Comparison of ENCODE assay signal across 8 cellular contexts in genomic region chr1:169367096-169367685, GRCh38. TPM values are rescaled to one million over a fixed set of nuclear protein-coding genes. Genes with fewer than 3 reads are reported as not detected.
DNase-seq lines count a peak whose midpoint lies in the region; ATAC-seq and TF ChIP-seq lines count a peak whose summit lies in the region.

No MANE protein-coding gene starts in this region.

- 9% methylated on average over 15 of the region's 15 CpGs for WGBS in liver

- CTCF ChIA-PET in activated CD8-positive, alpha-beta T cell treated with anti-CD3 and anti-CD28 coated beads, Interleukin-2, amount 10 ng/mL, durations not matched to agents 7 days and 5 days (lab: Charles Lee): interaction anchor here (1.2 to 1.6 kb wide), 4 partner anchors 18 to 1132 kb away, joined by 5 to 6 read pairs (median 6); no protein-coding TSS in a partner anchor
- CTCF ChIA-PET in activated CD8-positive, alpha-beta T cell treated with anti-CD3 and anti-CD28 coated beads for 36 hours (lab: Charles Lee): no interaction called here

- TF ChIP-seq POLR2A in vagina (IDR thresholded peaks at IDR 0.05): no peak

- H3K36me3 Mint-ChIP-seq in activated CD8-positive, alpha-beta T cell treated with anti-CD3 and anti-CD28 coated beads, Interleukin-2, amount 10 ng/mL, durations not matched to agents 7 days and 5 days (ENCODE audit: low read depth): peaks cover 24% of the 10 kb centered on the region
- H3K36me3 Mint-ChIP-seq in activated CD8-positive, alpha-beta T cell treated with anti-CD3 and anti-CD28 coated beads for 36 hours (ENCODE audit: low read depth): peaks cover 24% of the 10 kb centered on the region
- H3K36me3 Mint-ChIP-seq in activated T-helper 1 cell treated with anti-CD3 and anti-CD28 coated beads, Interleukin-12 subunit alpha, Interleukin-12 subunit beta, Interleukin-2, Interleukin-4 antibody, amounts not matched to agents 30 ng/mL and 10 ng/mL and 1 ng/mL, durations not matched to agents 14 hours and 24 hours and 36 hours (ENCODE audit: low read depth): peaks cover 19% of the 10 kb centered on the region

- peaks cover 8% of the 10 kb centered on the region for H3K9me3 Mint-ChIP-seq in activated CD8-positive, alpha-beta T cell treated with anti-CD3 and anti-CD28 coated beads, Interleukin-2, amount 10 ng/mL, durations not matched to agents 7 days and 5 days (ENCODE audit: insufficient read depth)
- no peaks in the 10 kb centered on the region for H3K9me3 Mint-ChIP-seq in activated CD8-positive, alpha-beta T cell treated with anti-CD3 and anti-CD28 coated beads for 36 hours
- peaks cover 10% of the 10 kb centered on the region for H3K9me3 Mint-ChIP-seq in activated T-helper 1 cell treated with anti-CD3 and anti-CD28 coated beads, Interleukin-12 subunit alpha, Interleukin-12 subunit beta, Interleukin-2, Interleukin-4 antibody, amounts not matched to agents 30 ng/mL and 10 ng/mL and 1 ng/mL, durations not matched to agents 14 hours and 24 hours and 36 hours

- ATAC-seq in activated CD8-positive, alpha-beta T cell treated with anti-CD3 and anti-CD28 coated beads, Interleukin-2, amount 10 ng/mL, durations not matched to agents 7 days and 5 days: peak; percentile 2
- no peak for ATAC-seq in activated CD8-positive, alpha-beta T cell treated with anti-CD3 and anti-CD28 coated beads for 36 hours
- no peak for ATAC-seq in GM21529 (IDR thresholded peaks at IDR 0.05; ENCODE audit: unreplicated experiment)

- H3K27me3 ChIP-seq in liver (ENCODE audit: control insufficient read depth in 4 of 4, insufficient read depth in 4 of 4, low read length in 3 of 4): no peaks in the 10 kb centered on the region
- H3K27me3 ChIP-seq in vagina: no peaks in the 10 kb centered on the region

- H3K9me3 ChIP-seq in liver (ENCODE audit: control insufficient read depth in 4 of 4, low read length in 3 of 4) (no peaks in the 10 kb centered on the region), vagina (no peaks in the 10 kb centered on the region)

- no peak overlapping the region for H3K27ac Mint-ChIP-seq in activated CD8-positive, alpha-beta T cell treated with anti-CD3 and anti-CD28 coated beads, Interleukin-2, amount 10 ng/mL, durations not matched to agents 7 days and 5 days
- H3K27ac Mint-ChIP-seq in activated CD8-positive, alpha-beta T cell treated with anti-CD3 and anti-CD28 coated beads for 36 hours: no peak overlapping the region
- H3K27ac Mint-ChIP-seq in activated T-helper 1 cell treated with anti-CD3 and anti-CD28 coated beads, Interleukin-12 subunit alpha, Interleukin-12 subunit beta, Interleukin-2, Interleukin-4 antibody, amounts not matched to agents 30 ng/mL and 10 ng/mL and 1 ng/mL, durations not matched to agents 14 hours and 24 hours and 36 hours: no peak overlapping the region

- no peak overlapping the region for H3K4me3 Mint-ChIP-seq in activated CD8-positive, alpha-beta T cell treated with anti-CD3 and anti-CD28 coated beads, Interleukin-2, amount 10 ng/mL, durations not matched to agents 7 days and 5 days
- no peak overlapping the region for H3K4me3 Mint-ChIP-seq in activated CD8-positive, alpha-beta T cell treated with anti-CD3 and anti-CD28 coated beads for 36 hours
- no peak overlapping the region for H3K4me3 Mint-ChIP-seq in activated T-helper 1 cell treated with anti-CD3 and anti-CD28 coated beads, Interleukin-12 subunit alpha, Interleukin-12 subunit beta, Interleukin-2, Interleukin-4 antibody, amounts not matched to agents 30 ng/mL and 10 ng/mL and 1 ng/mL, durations not matched to agents 14 hours and 24 hours and 36 hours

- H3K4me3 ChIP-seq in astrocyte of the spinal cord (ENCODE audit: low read depth, low read length) (peak overlapping the region; percentile 95), liver (ENCODE audit: low read depth in 1 of 3, low read length in 3 of 3) (peak overlapping the region; percentile 54 to 100 (median 85)), vagina (peak overlapping the region; percentile 80 to 88)

- no peak for DNase-seq in activated CD8-positive, alpha-beta T cell treated with anti-CD3 and anti-CD28 coated beads, Interleukin-2, amount 10 ng/mL, durations not matched to agents 7 days and 5 days
- no peak for DNase-seq in activated CD8-positive, alpha-beta T cell treated with anti-CD3 and anti-CD28 coated beads for 36 hours
- no peak for DNase-seq in astrocyte of the spinal cord (ENCODE audit: low read depth, low spot score)
- no peak for DNase-seq in vagina (ENCODE audit: extremely low spot score in 2 of 2)
- no peak for DNase-seq in activated T-helper 1 cell treated with anti-CD3 and anti-CD28 coated beads, Interleukin-12 subunit alpha, Interleukin-12 subunit beta, Interleukin-2, Interleukin-4 antibody, amounts not matched to agents 30 ng/mL and 10 ng/mL and 1 ng/mL, durations not matched to agents 14 hours and 24 hours and 36 hours (ENCODE audit: low spot score)
- DNase-seq in NCI-H1436 treated with DMSO at 0.1 percent for 48 hours (lab: John Stamatoyannopoulos, UW): no peak

- no peak for TF ChIP-seq CTCF in activated CD8-positive, alpha-beta T cell treated with anti-CD3 and anti-CD28 coated beads for 36 hours (IDR thresholded peaks at IDR 0.05)
- TF ChIP-seq CTCF in astrocyte of the spinal cord (IDR thresholded peaks at IDR 0.05; ENCODE audit: low read depth, low read length) (no peak), liver (IDR thresholded peaks at IDR 0.05; ENCODE audit: low read depth, low read length, missing input control) (no peak), vagina (IDR thresholded peaks at IDR 0.05) (no peak)

- H3K27ac ChIP-seq in liver (ENCODE audit: low read depth in 1 of 2, low read length in 2 of 2): peak overlapping the region; percentile 2 to 88
- peak overlapping the region; percentile 77 for H3K27ac ChIP-seq in vagina

- intact Hi-C loops in activated CD8-positive, alpha-beta T cell treated with anti-CD3 and anti-CD28 coated beads for 36 hours (cut with micrococcal nuclease): loop anchor here (5.0 to 10.0 kb wide), 4 partner anchors 120 to 1022 kb away; partner anchors contain the start of genes ATP1B1 and SLC19A2
- intact Hi-C loops in vagina (cut with DNase I): no loop called here
- intact Hi-C loops in activated T-helper 1 cell treated with anti-CD3 and anti-CD28 coated beads, Interleukin-12 subunit alpha, Interleukin-12 subunit beta, Interleukin-2, Interleukin-4 antibody, amounts not matched to agents 30 ng/mL and 10 ng/mL and 1 ng/mL, durations not matched to agents 14 hours and 24 hours and 36 hours (cut with micrococcal nuclease): loop anchor here (1.0 to 10.0 kb wide), 15 partner anchors 23 to 1431 kb away; partner anchors contain the start of genes ATP1B1, DCAF6, KIFAP3 and METTL18

- peaks cover 2 to 17% (median 12%) of the 10 kb centered on the region in 4 donors for H3K4me1 ChIP-seq in liver (ENCODE audit: control insufficient read depth in 4 of 4, insufficient read depth in 4 of 4, low read length in 3 of 4)
- H3K4me1 ChIP-seq in vagina: peaks cover 18% of the 10 kb centered on the region

- in situ Hi-C loops in astrocyte of the spinal cord (cut with HindIII; ENCODE audit: low sequenced_read_pairs): no loop called here

- H3K9ac ChIP-seq in liver (ENCODE audit: low read depth in 1 of 2, low read length in 2 of 2): peak overlapping the region; percentile 10 to 30

- no peaks in the 10 kb centered on the region for H3K27me3 Mint-ChIP-seq in activated CD8-positive, alpha-beta T cell treated with anti-CD3 and anti-CD28 coated beads, Interleukin-2, amount 10 ng/mL, durations not matched to agents 7 days and 5 days (ENCODE audit: low read depth)
- H3K27me3 Mint-ChIP-seq in activated CD8-positive, alpha-beta T cell treated with anti-CD3 and anti-CD28 coated beads for 36 hours: no peaks in the 10 kb centered on the region
- no peaks in the 10 kb centered on the region for H3K27me3 Mint-ChIP-seq in activated T-helper 1 cell treated with anti-CD3 and anti-CD28 coated beads, Interleukin-12 subunit alpha, Interleukin-12 subunit beta, Interleukin-2, Interleukin-4 antibody, amounts not matched to agents 30 ng/mL and 10 ng/mL and 1 ng/mL, durations not matched to agents 14 hours and 24 hours and 36 hours (ENCODE audit: insufficient read depth)

- TF ChIP-seq RAD21 in liver (IDR thresholded peaks at IDR 0.05): no peak

- H3K36me3 ChIP-seq in liver (ENCODE audit: control insufficient read depth in 4 of 4, insufficient read depth in 3 of 4, low read depth in 1 of 4, low read length in 3 of 4): peaks cover 0 to 8% (median 3%) of the 10 kb centered on the region in 4 donors
- peaks cover 0 to 6% of the 10 kb centered on the region in 2 donors for H3K36me3 ChIP-seq in vagina

- POLR2A ChIA-PET in activated CD8-positive, alpha-beta T cell treated with anti-CD3 and anti-CD28 coated beads, Interleukin-2, amount 10 ng/mL, durations not matched to agents 7 days and 5 days (lab: Charles Lee): interaction anchor here (1.0 to 1.8 kb wide), 6 partner anchors 16 to 812 kb away, joined by 3 to 8 read pairs (median 4); partner anchors contain the start of genes METTL18 and SCYL3
- POLR2A ChIA-PET in activated CD8-positive, alpha-beta T cell treated with anti-CD3 and anti-CD28 coated beads for 36 hours (lab: Charles Lee): interaction anchor here (1.3 to 1.4 kb wide), 2 partner anchors 53 to 60 kb away, joined by 3 to 4 read pairs; partner anchors contain the start of gene CCDC181

- peaks cover 43% of the 10 kb centered on the region for H3K4me1 Mint-ChIP-seq in activated CD8-positive, alpha-beta T cell treated with anti-CD3 and anti-CD28 coated beads, Interleukin-2, amount 10 ng/mL, durations not matched to agents 7 days and 5 days (ENCODE audit: low read depth)
- H3K4me1 Mint-ChIP-seq in activated CD8-positive, alpha-beta T cell treated with anti-CD3 and anti-CD28 coated beads for 36 hours (ENCODE audit: low read depth): peaks cover 43% of the 10 kb centered on the region
- H3K4me1 Mint-ChIP-seq in activated T-helper 1 cell treated with anti-CD3 and anti-CD28 coated beads, Interleukin-12 subunit alpha, Interleukin-12 subunit beta, Interleukin-2, Interleukin-4 antibody, amounts not matched to agents 30 ng/mL and 10 ng/mL and 1 ng/mL, durations not matched to agents 14 hours and 24 hours and 36 hours (ENCODE audit: low read depth): peaks cover 39% of the 10 kb centered on the region

RNA-seq across cellular contexts. Expression of gene NME7, which starts 0.4 kb away (rescaled TPM):
- total RNA-seq in activated CD8-positive, alpha-beta T cell treated with anti-CD3 and anti-CD28 coated beads, Interleukin-2, amount 10 ng/mL, durations not matched to agents 7 days and 5 days: 10 to 100 TPM; 20.9 to 23.2 TPM
- 10 to 100 TPM; 15.3 to 17.4 TPM for total RNA-seq in activated CD8-positive, alpha-beta T cell treated with anti-CD3 and anti-CD28 coated beads for 36 hours
- total RNA-seq in liver (1 to 10 TPM; 7.8 to 8.6 TPM), vagina (23.6 TPM)
- 10 to 100 TPM; 10.2 to 26.5 TPM for polyA plus RNA-seq in liver
- 13.9 and 25.8 TPM in 2 replicates for total RNA-seq in activated T-helper 1 cell treated with anti-CD3 and anti-CD28 coated beads, Interleukin-12 subunit alpha, Interleukin-12 subunit beta, Interleukin-2, Interleukin-4 antibody, amounts not matched to agents 30 ng/mL and 10 ng/mL and 1 ng/mL, durations not matched to agents 14 hours and 24 hours and 36 hours

RNA-seq across cellular contexts. Expression of gene BLZF1, which starts 0.8 kb away (rescaled TPM):
- 10 to 100 TPM; 33.9 to 34.1 TPM for total RNA-seq in activated CD8-positive, alpha-beta T cell treated with anti-CD3 and anti-CD28 coated beads, Interleukin-2, amount 10 ng/mL, durations not matched to agents 7 days and 5 days
- 10 to 100 TPM in 1 of 2 experiments, 1 to 10 TPM in 1; 9.8 to 10.1 TPM for total RNA-seq in activated CD8-positive, alpha-beta T cell treated with anti-CD3 and anti-CD28 coated beads for 36 hours
- total RNA-seq in liver (10 to 100 TPM; 11.9 to 13.1 TPM), vagina (22.1 TPM)
- polyA plus RNA-seq in liver: 1 to 10 TPM; 5.3 to 5.6 TPM
- total RNA-seq in activated T-helper 1 cell treated with anti-CD3 and anti-CD28 coated beads, Interleukin-12 subunit alpha, Interleukin-12 subunit beta, Interleukin-2, Interleukin-4 antibody, amounts not matched to agents 30 ng/mL and 10 ng/mL and 1 ng/mL, durations not matched to agents 14 hours and 24 hours and 36 hours: 15.1 and 16.1 TPM in 2 replicates
